Comparison of ENCODE assay signal across 8 cellular contexts in genomic region chr17:8173056-8173870, GRCh38. TPM values are rescaled to one million over a fixed set of nuclear protein-coding genes. Genes with fewer than 3 reads are reported as not detected.
A peak's percentile ranks its signal among the peaks of the same experiment; 100 is the strongest.
DNase-seq lines count a peak whose midpoint lies in the region; ATAC-seq and TF ChIP-seq lines count a peak whose summit lies in the region.

No MANE protein-coding gene starts in this region.

- H3K27me3 ChIP-seq in GM23248 (replicated peaks; ENCODE audit: insufficient read depth): no peaks in the 10 kb centered on the region
- no peaks in the 10 kb centered on the region for H3K27me3 ChIP-seq in KMS-11 (ENCODE audit: insufficient read depth, low read depth)
- H3K27me3 ChIP-seq in PC-9 (ENCODE audit: insufficient read depth, low read depth): no peaks in the 10 kb centered on the region
- no peaks in the 10 kb centered on the region for H3K27me3 ChIP-seq in naive thymus-derived CD4-positive, alpha-beta T cell (ENCODE audit: control insufficient read depth in 2 of 2, insufficient read depth in 2 of 2, low read length in 2 of 2)
- no peaks in the 10 kb centered on the region for H3K27me3 ChIP-seq in thymus (ENCODE audit: control insufficient read depth, insufficient read depth)

- TSS peak; percentile 99 for BruUV-seq in PC-9 (replicated peaks; lab: Mats Ljungman, UMichigan)

- POLR2A ChIA-PET in PC-9 (lab: Charles Lee; ENCODE audit: unreplicated experiment): interaction anchor here (0.5 to 1.2 kb wide), 21 partner anchors 9 to 262 kb away, joined by 3 to 21 read pairs (median 6); partner anchors contain the start of genes BORCS6, CTC1, NDEL1 and SLC25A35
- POLR2A ChIA-PET in naive thymus-derived CD4-positive, alpha-beta T cell (lab: Charles Lee): interaction anchor here (0.5 to 25.9 kb wide), 34 partner anchors 9 to 884 kb away, joined by 3 to 820 read pairs (median 5); partner anchors contain the start of genes AURKB, BORCS6, CTC1 and PER1

- H3K9me3 Mint-ChIP-seq in activated T-helper 1 cell treated with anti-CD3 and anti-CD28 coated beads, Interleukin-12 subunit alpha, Interleukin-12 subunit beta, Interleukin-2, Interleukin-4 antibody, amounts not matched to agents 30 ng/mL and 10 ng/mL and 1 ng/mL, durations not matched to agents 14 hours and 24 hours and 36 hours: no peaks in the 10 kb centered on the region
- H3K9me3 Mint-ChIP-seq in naive thymus-derived CD4-positive, alpha-beta T cell: peaks cover 0 to 6% (median 0%) of the 10 kb centered on the region in 11 donors

- CTCF ChIA-PET in PC-9 (lab: Charles Lee): interaction anchor here (0.7 to 1.0 kb wide), 2 partner anchors 15 to 127 kb away, joined by 3 read pairs; no protein-coding TSS in a partner anchor
- CTCF ChIA-PET in naive thymus-derived CD4-positive, alpha-beta T cell (lab: Charles Lee): interaction anchor here (0.6 to 1.5 kb wide), 8 partner anchors 9 to 63 kb away, joined by 3 to 9 read pairs (median 6); no protein-coding TSS in a partner anchor

- H3K4me1 Mint-ChIP-seq in activated T-helper 1 cell treated with anti-CD3 and anti-CD28 coated beads, Interleukin-12 subunit alpha, Interleukin-12 subunit beta, Interleukin-2, Interleukin-4 antibody, amounts not matched to agents 30 ng/mL and 10 ng/mL and 1 ng/mL, durations not matched to agents 14 hours and 24 hours and 36 hours (ENCODE audit: low read depth): peaks cover 45% of the 10 kb centered on the region
- peaks cover 33 to 60% (median 52%) of the 10 kb centered on the region in 7 donors for H3K4me1 Mint-ChIP-seq in naive thymus-derived CD4-positive, alpha-beta T cell

- peak overlapping the region; percentile 91 for H3K9ac ChIP-seq in GM23248
- H3K9ac ChIP-seq in KMS-11: no peak overlapping the region

- 0 to 1% methylated on average over 23 of the region's 23 CpGs for WGBS in GM23248 (ENCODE audit: low coverage in 1 of 2, low lambda C conversion rate in 2 of 2, missing lambda C conversion rate in 2 of 2), 2 experiments
- 1% methylated on average over 23 of the region's 23 CpGs for WGBS in thymus

- H3K9me2 ChIP-seq in GM23248 (ENCODE audit: insufficient read depth): no peaks in the 10 kb centered on the region
- no peaks in the 10 kb centered on the region for H3K9me2 ChIP-seq in PC-9 (ENCODE audit: insufficient read depth)

- ATAC-seq in naive thymus-derived CD4-positive, alpha-beta T cell: peak; percentile 91

- intact Hi-C loops in PC-9 (cut with micrococcal nuclease; ENCODE audit: unreplicated experiment): loop anchor here (1.0 to 5.0 kb wide), 4 partner anchors 9 to 49 kb away; no protein-coding TSS in a partner anchor
- intact Hi-C loops in activated T-helper 1 cell treated with anti-CD3 and anti-CD28 coated beads, Interleukin-12 subunit alpha, Interleukin-12 subunit beta, Interleukin-2, Interleukin-4 antibody, amounts not matched to agents 30 ng/mL and 10 ng/mL and 1 ng/mL, durations not matched to agents 14 hours and 24 hours and 36 hours (cut with micrococcal nuclease): loop anchor here (1.0 kb wide), 7 partner anchors 9 to 53 kb away; no protein-coding TSS in a partner anchor
- intact Hi-C loops in naive thymus-derived CD4-positive, alpha-beta T cell (cut with micrococcal nuclease): loop anchor here (1.0 to 5.0 kb wide), 10 partner anchors 9 to 127 kb away; partner anchors contain the start of gene AURKB (in 1 of the 2)

- no peaks in the 10 kb centered on the region for H3K36me3 Mint-ChIP-seq in activated T-helper 1 cell treated with anti-CD3 and anti-CD28 coated beads, Interleukin-12 subunit alpha, Interleukin-12 subunit beta, Interleukin-2, Interleukin-4 antibody, amounts not matched to agents 30 ng/mL and 10 ng/mL and 1 ng/mL, durations not matched to agents 14 hours and 24 hours and 36 hours (ENCODE audit: low read depth)
- peaks cover 0 to 4% (median 0%) of the 10 kb centered on the region in 5 donors for H3K36me3 Mint-ChIP-seq in naive thymus-derived CD4-positive, alpha-beta T cell

- H3F3A ChIP-seq in GM23248 (ENCODE audit: insufficient read depth) (peaks cover 20% of the 10 kb centered on the region), PC-9 (ENCODE audit: insufficient read depth, low read depth) (peaks cover 20% of the 10 kb centered on the region)

- H3K9me3 ChIP-seq in GM23248 (ENCODE audit: low read depth): no peaks in the 10 kb centered on the region
- no peaks in the 10 kb centered on the region for H3K9me3 ChIP-seq in PC-9 (ENCODE audit: insufficient read depth, low read depth)
- H3K9me3 ChIP-seq in naive thymus-derived CD4-positive, alpha-beta T cell (ENCODE audit: control insufficient read depth in 2 of 3, low read length in 3 of 3): no peaks in the 10 kb centered on the region
- no peaks in the 10 kb centered on the region for H3K9me3 ChIP-seq in thymus (ENCODE audit: control insufficient read depth)

- peaks cover 2% of the 10 kb centered on the region for H3K27me3 Mint-ChIP-seq in activated T-helper 1 cell treated with anti-CD3 and anti-CD28 coated beads, Interleukin-12 subunit alpha, Interleukin-12 subunit beta, Interleukin-2, Interleukin-4 antibody, amounts not matched to agents 30 ng/mL and 10 ng/mL and 1 ng/mL, durations not matched to agents 14 hours and 24 hours and 36 hours (ENCODE audit: insufficient read depth)
- H3K27me3 Mint-ChIP-seq in naive thymus-derived CD4-positive, alpha-beta T cell: no peaks in the 10 kb centered on the region

- DNase-seq in ELF-1 (ENCODE audit: low read depth, low spot score) (peak; percentile 93), GM23248 (peak; percentile 96), PC-9 (peak; percentile 79 to 96), fibroblast of gingiva (ENCODE audit: low read depth) (peak; percentile 97)
- DNase-seq in activated T-helper 1 cell treated with anti-CD3 and anti-CD28 coated beads, Interleukin-12 subunit alpha, Interleukin-12 subunit beta, Interleukin-2, Interleukin-4 antibody, amounts not matched to agents 30 ng/mL and 10 ng/mL and 1 ng/mL, durations not matched to agents 14 hours and 24 hours and 36 hours (ENCODE audit: low spot score): peak; percentile 76
- DNase-seq in naive thymus-derived CD4-positive, alpha-beta T cell: peak; percentile 49 to 95 (median 91)

- H3K4me2 ChIP-seq in GM23248 (ENCODE audit: unreplicated experiment): peak overlapping the region; percentile 88
- H3K4me2 ChIP-seq in KMS-11: peak overlapping the region; percentile 21; the same call in 1 of the 2 replicates
- H3K4me2 ChIP-seq in PC-9: peak overlapping the region; percentile 82

- no peaks in the 10 kb centered on the region for H3K36me3 ChIP-seq in GM23248 (ENCODE audit: low read depth)
- no peaks in the 10 kb centered on the region for H3K36me3 ChIP-seq in KMS-11 (ENCODE audit: insufficient read depth)
- no peaks in the 10 kb centered on the region for H3K36me3 ChIP-seq in PC-9 (ENCODE audit: low read depth)
- no peaks in the 10 kb centered on the region for H3K36me3 ChIP-seq in naive thymus-derived CD4-positive, alpha-beta T cell (ENCODE audit: control insufficient read depth in 2 of 3, insufficient read depth in 3 of 3, low read length in 3 of 3)
- no peaks in the 10 kb centered on the region for H3K36me3 ChIP-seq in thymus (ENCODE audit: control insufficient read depth, insufficient read depth)

- H3K4me3 ChIP-seq in GM23248 (peak overlapping the region; percentile 68), KMS-11 (IDR thresholded peaks at IDR 0.05; ENCODE audit: insufficient read depth, low read depth, low read length) (no peak overlapping the region), PC-9 (peak overlapping the region; percentile 63), thymus (ENCODE audit: low read length) (peak overlapping the region; percentile 66)
- H3K4me3 ChIP-seq in naive thymus-derived CD4-positive, alpha-beta T cell (ENCODE audit: low read length): peak overlapping the region; percentile 57

- H3K4me3 Mint-ChIP-seq in activated T-helper 1 cell treated with anti-CD3 and anti-CD28 coated beads, Interleukin-12 subunit alpha, Interleukin-12 subunit beta, Interleukin-2, Interleukin-4 antibody, amounts not matched to agents 30 ng/mL and 10 ng/mL and 1 ng/mL, durations not matched to agents 14 hours and 24 hours and 36 hours: peak overlapping the region; percentile 87
- H3K4me3 Mint-ChIP-seq in naive thymus-derived CD4-positive, alpha-beta T cell: peak overlapping the region; percentile 80 to 96 (median 90)

- H4K20me1 ChIP-seq in GM23248 (ENCODE audit: insufficient read depth): no peaks in the 10 kb centered on the region
- no peaks in the 10 kb centered on the region for H4K20me1 ChIP-seq in KMS-11 (ENCODE audit: insufficient read depth)
- no peaks in the 10 kb centered on the region for H4K20me1 ChIP-seq in PC-9 (ENCODE audit: insufficient read depth)

- TF ChIP-seq CTCF in KMS-11 (conservative IDR thresholded peaks at IDR 0.05; ENCODE audit: low read depth, low read length): no peak
- TF ChIP-seq CTCF in PC-9 (conservative IDR thresholded peaks at IDR 0.05): no peak

- peak overlapping the region; percentile 81 for H2AFZ ChIP-seq in GM23248
- no peak overlapping the region; the same call in 1 of the 2 replicates for H2AFZ ChIP-seq in KMS-11 (ENCODE audit: low read depth)
- H2AFZ ChIP-seq in PC-9: peak overlapping the region; percentile 75; the same call in 1 of the 2 replicates

- H3K79me2 ChIP-seq in GM23248 (ENCODE audit: insufficient read depth): peaks cover 13% of the 10 kb centered on the region
- no peaks in the 10 kb centered on the region for H3K79me2 ChIP-seq in KMS-11 (ENCODE audit: insufficient read depth, low read depth)
- H3K79me2 ChIP-seq in PC-9 (ENCODE audit: low read depth): no peaks in the 10 kb centered on the region

- in situ Hi-C loops in GM23248 (cut with MboI): no loop called here

- H3K4me1 ChIP-seq in GM23248 (ENCODE audit: insufficient read depth) (peaks cover 14% of the 10 kb centered on the region; the same call in 1 of the 2 replicates), KMS-11 (ENCODE audit: low read depth, poor library complexity, severe bottlenecking) (no peaks in the 10 kb centered on the region), PC-9 (replicated peaks; ENCODE audit: insufficient read depth) (0 out of 2 replicates have a peak, but pooled peaks cover 7% of the 10 kb centered on the region), thymus (ENCODE audit: control insufficient read depth, insufficient read depth, low read length) (peaks cover 13% of the 10 kb centered on the region)
- H3K4me1 ChIP-seq in naive thymus-derived CD4-positive, alpha-beta T cell (ENCODE audit: control insufficient read depth in 2 of 2, insufficient read depth in 2 of 2, low read length in 2 of 2): peaks cover 26 to 39% of the 10 kb centered on the region in 2 donors

- peak overlapping the region; percentile 97 for H3K27ac ChIP-seq in GM23248
- H3K27ac ChIP-seq in KMS-11: peak overlapping the region; percentile 51; the same call in 1 of the 2 replicates
- H3K27ac ChIP-seq in PC-9: peak overlapping the region; percentile 93
- H3K27ac ChIP-seq in naive thymus-derived CD4-positive, alpha-beta T cell (ENCODE audit: low read depth, low read length): peak overlapping the region; percentile 92
- H3K27ac ChIP-seq in thymus (ENCODE audit: low read depth): peak overlapping the region; percentile 95

- peak overlapping the region; percentile 99 for H3K27ac Mint-ChIP-seq in activated T-helper 1 cell treated with anti-CD3 and anti-CD28 coated beads, Interleukin-12 subunit alpha, Interleukin-12 subunit beta, Interleukin-2, Interleukin-4 antibody, amounts not matched to agents 30 ng/mL and 10 ng/mL and 1 ng/mL, durations not matched to agents 14 hours and 24 hours and 36 hours
- peak overlapping the region; percentile 99 to 100 (median 100) for H3K27ac Mint-ChIP-seq in naive thymus-derived CD4-positive, alpha-beta T cell

RNA-seq across cellular contexts. Expression of gene TMEM107, which starts 2.9 kb away (rescaled TPM):
- total RNA-seq in GM23248 (2014; rRNA removed; shearing (Covaris generic)): 11.6 TPM in 2 replicates
- polyA plus RNA-seq in GM23248 (2016; fragmentation: Nextera tagmentation; extraction: Ambion mirVana) (20.6 and 20.9 TPM in 2 replicates), thymus (21.3 TPM)
- total RNA-seq in PC-9 (2021): 58.5 and 59.1 TPM in 2 replicates
- total RNA-seq in activated T-helper 1 cell treated with anti-CD3 and anti-CD28 coated beads, Interleukin-12 subunit alpha, Interleukin-12 subunit beta, Interleukin-2, Interleukin-4 antibody, amounts not matched to agents 30 ng/mL and 10 ng/mL and 1 ng/mL, durations not matched to agents 14 hours and 24 hours and 36 hours: 19.3 and 20.8 TPM in 2 replicates
- total RNA-seq in naive thymus-derived CD4-positive, alpha-beta T cell: 10 to 100 TPM; 23.1 to 49.7 (median 26.5) TPM
- polyA plus RNA-seq in naive thymus-derived CD4-positive, alpha-beta T cell: 10 to 100 TPM; 40.4 to 45.9 TPM

RNA-seq across cellular contexts. Expression of gene VAMP2, which starts 10.5 kb away (rescaled TPM):
- 6.2 and 6.5 TPM in 2 replicates for total RNA-seq in GM23248 (2014; rRNA removed; shearing (Covaris generic))
- 25.5 and 27.1 TPM in 2 replicates for polyA plus RNA-seq in GM23248 (2016; fragmentation: Nextera tagmentation; extraction: Ambion mirVana)
- 29.3 and 35.1 TPM in 2 replicates for total RNA-seq in PC-9 (2021)
- 54.7 and 55.9 TPM in 2 replicates for total RNA-seq in activated T-helper 1 cell treated with anti-CD3 and anti-CD28 coated beads, Interleukin-12 subunit alpha, Interleukin-12 subunit beta, Interleukin-2, Interleukin-4 antibody, amounts not matched to agents 30 ng/mL and 10 ng/mL and 1 ng/mL, durations not matched to agents 14 hours and 24 hours and 36 hours
- 100 to 1,000 TPM in 4 of 5 experiments, 10 to 100 TPM in 1; 87.1 to 256 (median 210) TPM for total RNA-seq in naive thymus-derived CD4-positive, alpha-beta T cell
- 10 to 100 TPM; 75.0 to 75.1 TPM for polyA plus RNA-seq in naive thymus-derived CD4-positive, alpha-beta T cell
- 73.9 TPM for polyA plus RNA-seq in thymus

RNA-seq across cellular contexts. Expression of gene BORCS6, which starts 16.7 kb away (rescaled TPM):
- 3.9 and 5.6 TPM in 2 replicates for total RNA-seq in GM23248 (2014; rRNA removed; shearing (Covaris generic))
- polyA plus RNA-seq in GM23248 (2016; fragmentation: Nextera tagmentation; extraction: Ambion mirVana) (3.4 and 4.5 TPM in 2 replicates), thymus (11.4 TPM)
- total RNA-seq in PC-9 (2021): 6.4 and 8.0 TPM in 2 replicates
- 6.3 and 6.7 TPM in 2 replicates for total RNA-seq in activated T-helper 1 cell treated with anti-CD3 and anti-CD28 coated beads, Interleukin-12 subunit alpha, Interleukin-12 subunit beta, Interleukin-2, Interleukin-4 antibody, amounts not matched to agents 30 ng/mL and 10 ng/mL and 1 ng/mL, durations not matched to agents 14 hours and 24 hours and 36 hours
- 10 to 100 TPM in 3 of 5 experiments, 1 to 10 TPM in 2; 5.4 to 16.1 (median 13.4) TPM for total RNA-seq in naive thymus-derived CD4-positive, alpha-beta T cell
- 10 to 100 TPM; 16.7 to 23.7 TPM for polyA plus RNA-seq in naive thymus-derived CD4-positive, alpha-beta T cell

RNA-seq across cellular contexts. Expression of gene PER1, which starts 21.1 kb away (rescaled TPM):
- total RNA-seq in GM23248 (2014; rRNA removed; shearing (Covaris generic)): 4.4 and 5.1 TPM in 2 replicates
- polyA plus RNA-seq in GM23248 (2016; fragmentation: Nextera tagmentation; extraction: Ambion mirVana) (5.3 and 5.9 TPM in 2 replicates), thymus (71.9 TPM)
- 60.2 and 78.7 TPM in 2 replicates for total RNA-seq in PC-9 (2021)
- total RNA-seq in activated T-helper 1 cell treated with anti-CD3 and anti-CD28 coated beads, Interleukin-12 subunit alpha, Interleukin-12 subunit beta, Interleukin-2, Interleukin-4 antibody, amounts not matched to agents 30 ng/mL and 10 ng/mL and 1 ng/mL, durations not matched to agents 14 hours and 24 hours and 36 hours: 36.9 and 37.4 TPM in 2 replicates
- total RNA-seq in naive thymus-derived CD4-positive, alpha-beta T cell: 1,000 to 10,000 TPM in 2 of 5 experiments, 10 to 100 TPM in 3; 40.1 to 1,786 (median 95.0) TPM
- 10 to 100 TPM in 1 of 2 donors, 1 to 10 TPM in 1; 7.9 to 12.1 TPM for polyA plus RNA-seq in naive thymus-derived CD4-positive, alpha-beta T cell

RNA-seq across cellular contexts. Expression of gene AURKB, which starts 37.1 kb away (rescaled TPM):
- 9.4 and 18.4 TPM in 2 replicates for total RNA-seq in GM23248 (2014; rRNA removed; shearing (Covaris generic))
- polyA plus RNA-seq in GM23248 (2016; fragmentation: Nextera tagmentation; extraction: Ambion mirVana): 22.9 and 24.1 TPM in 2 replicates
- total RNA-seq in PC-9 (2021): 159 and 167 TPM in 2 replicates
- 82.2 and 88.7 TPM in 2 replicates for total RNA-seq in activated T-helper 1 cell treated with anti-CD3 and anti-CD28 coated beads, Interleukin-12 subunit alpha, Interleukin-12 subunit beta, Interleukin-2, Interleukin-4 antibody, amounts not matched to agents 30 ng/mL and 10 ng/mL and 1 ng/mL, durations not matched to agents 14 hours and 24 hours and 36 hours
- total RNA-seq in naive thymus-derived CD4-positive, alpha-beta T cell: 10 to 100 TPM in 1 of 5 experiments, 1 to 10 TPM in 4; 1.1 to 97.7 (median 1.3) TPM
- not detected for polyA plus RNA-seq in naive thymus-derived CD4-positive, alpha-beta T cell
- polyA plus RNA-seq in thymus: 11.3 TPM

Comparison
In these comparisons a context has a peak if more than half of its experiments do, and no peak if none do; other contexts are left out.
1. H3K4me2 ChIP-seq: peak in every context shown above with its lines; median percentile 88 in GM23248; 82 in PC-9; 21 in KMS-11.